In the genomic region with DNA sequence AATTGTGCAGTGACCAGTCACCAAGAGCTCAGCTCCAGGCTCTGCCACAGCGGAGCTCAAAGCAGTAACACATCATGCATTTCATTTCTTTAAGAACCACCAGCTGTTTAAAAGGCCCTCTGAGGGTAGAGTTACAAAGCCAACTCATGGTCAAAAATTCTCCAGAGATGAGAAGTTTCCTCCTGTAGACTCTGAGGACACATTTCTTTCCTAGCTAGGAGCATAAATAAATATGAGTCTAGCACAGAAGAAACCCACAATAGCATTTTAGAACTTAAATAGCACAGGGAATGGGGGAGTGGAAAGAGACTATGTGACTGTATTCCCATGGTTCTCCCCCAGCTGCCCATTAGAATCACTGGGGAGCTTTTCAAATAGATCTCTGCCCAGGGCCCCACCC, we compare ENCODE assay signal across 22 cellular contexts. TPM values are rescaled to one million over a fixed set of nuclear protein-coding genes. Genes with fewer than 3 reads are reported as not detected.
"Had no signal": no experiment of that assay in that cellular context is flagged by ENCODE, and none has a peak within 500 bp of the region (broad histone marks: within the 10 kb centered on the region; RNA-seq: fewer than 3 reads in every experiment).

No MANE protein-coding gene starts in this region.

- H3K4me3 ChIP-seq: coronary artery, dorsolateral prefrontal cortex, esophagus muscularis mucosa, gastroesophageal sphincter, heart left ventricle, left lung, lower lobe of right lung, mucosa of descending colon had no signal

- ATAC-seq: foreskin keratinocyte, gastroesophageal sphincter, heart left ventricle, left cardiac atrium, left lung, left ventricle myocardium superior, lower lobe of right lung, mucosa of descending colon had no signal

- FAIRE-seq: colon, endothelial cell of umbilical vein, frontal cortex, islet of Langerhans, keratinocyte had no signal

- DNase-seq: dermis blood vessel endothelial cell; dorsolateral prefrontal cortex; effector CD4-positive, alpha-beta T cell; effector memory CD4-positive, alpha-beta T cell; foreskin keratinocyte; heart left ventricle; hippocampal formation; left cardiac atrium; left lung; left ventricle myocardium superior; lower lobe of right lung; mesenchymal stem cell; mucosa of descending colon; naive B cell had no signal

- H3K9me3 ChIP-seq: left lung, mucosa of descending colon had no signal

- H3K27ac ChIP-seq: coronary artery, dorsolateral prefrontal cortex, esophagus muscularis mucosa, foreskin keratinocyte, gastroesophageal sphincter, heart left ventricle, left lung, lower lobe of right lung had no signal

- H3K36me3 ChIP-seq: esophagus muscularis mucosa, gastroesophageal sphincter, heart left ventricle, left lung, lower lobe of right lung had no signal

- H3K4me1 ChIP-seq: esophagus muscularis mucosa, foreskin keratinocyte, gastroesophageal sphincter, heart left ventricle, left lung, lower lobe of right lung had no signal

RNA-seq across cellular contexts. Expression of gene CRMP1, which starts 6.5 kb away (rescaled TPM):
- total RNA-seq: endothelial cell of umbilical vein, foreskin keratinocyte had no signal
- polyA plus RNA-seq: foreskin keratinocyte had no signal
